ENCODE assay signal across 1 cellular context in genomic region chr3:193827039-193827669, GRCh38.
TF ChIP-seq lines count a peak whose summit lies in the region.

No MANE protein-coding gene starts in this region.

TF ChIP-seq in K562, 482 proteins besides CTCF, POLR2A, EP300 and RAD21 (continued from another document):
- TF ChIP-seq, protein P1, sequence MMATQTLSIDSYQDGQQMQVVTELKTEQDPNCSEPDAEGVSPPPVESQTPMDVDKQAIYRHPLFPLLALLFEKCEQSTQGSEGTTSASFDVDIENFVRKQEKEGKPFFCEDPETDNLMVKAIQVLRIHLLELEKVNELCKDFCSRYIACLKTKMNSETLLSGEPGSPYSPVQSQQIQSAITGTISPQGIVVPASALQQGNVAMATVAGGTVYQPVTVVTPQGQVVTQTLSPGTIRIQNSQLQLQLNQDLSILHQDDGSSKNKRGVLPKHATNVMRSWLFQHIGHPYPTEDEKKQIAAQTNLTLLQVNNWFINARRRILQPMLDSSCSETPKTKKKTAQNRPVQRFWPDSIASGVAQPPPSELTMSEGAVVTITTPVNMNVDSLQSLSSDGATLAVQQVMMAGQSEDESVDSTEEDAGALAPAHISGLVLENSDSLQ (IDR thresholded peaks at IDR 0.05): peak; percentile 46
- no peak for TF ChIP-seq ATF3 (IDR thresholded peaks at IDR 0.05)
- no peak for TF ChIP-seq ATF3 (CRISPR knock-in tag; conservative IDR thresholded peaks at IDR 0.05)
- TF ChIP-seq CXXC5 (CRISPR knock-in tag; IDR thresholded peaks at IDR 0.05): no peak
- TF ChIP-seq NFIX (CRISPR knock-in tag; IDR thresholded peaks at IDR 0.05; ENCODE audit: low read depth): peak; percentile 72
- no peak for TF ChIP-seq SRF (CRISPR knock-in tag; IDR thresholded peaks at IDR 0.05)
